In the genomic region with DNA sequence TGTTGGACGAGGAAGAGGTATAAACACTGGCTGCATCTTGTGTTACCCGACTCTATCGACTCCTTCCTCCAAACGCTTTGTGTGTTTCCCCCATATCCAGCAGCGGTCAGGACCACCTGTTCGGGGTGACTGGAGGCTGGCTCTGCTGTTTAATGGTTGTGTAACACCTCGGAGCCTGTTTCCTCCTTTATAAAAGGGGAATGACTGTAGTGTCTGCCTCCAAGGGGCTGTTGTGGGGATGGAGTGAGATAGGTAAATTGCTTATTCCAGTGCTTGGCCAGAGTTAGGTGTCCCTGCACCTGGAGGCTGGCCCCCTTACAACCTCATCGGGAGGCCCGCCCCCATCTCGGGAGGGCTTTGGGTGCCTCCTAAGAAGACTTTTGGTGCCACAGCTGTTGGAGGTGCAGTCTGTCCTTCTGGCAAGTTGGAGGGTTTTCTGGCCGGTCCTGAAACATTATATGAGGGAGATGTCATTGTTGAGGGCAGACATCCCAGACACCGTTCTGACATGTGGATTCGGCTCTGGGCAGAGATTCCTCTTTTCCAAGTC, we compare ENCODE assay signal across 1 cellular context.
TF ChIP-seq lines count a peak whose summit lies in the region.

No MANE protein-coding gene starts in this region.

TF ChIP-seq in K562, 482 proteins besides CTCF, POLR2A, EP300 and RAD21:
- TF ChIP-seq CEBPB (tag; IDR thresholded peaks at IDR 0.05) (peak; percentile 47), TCFL5 (CRISPR knock-in tag; conservative IDR thresholded peaks at IDR 0.05) (no peak), L3MBTL2 (IDR thresholded peaks at IDR 0.05) (0 out of 2 replicates have a peak, but pooled peaks have one; percentile 0), SIN3A (IDR thresholded peaks at IDR 0.05; ENCODE audit: borderline replicate concordance in 2 of 2, control insufficient read depth in 1 of 2, low read depth in 2 of 2, low read length in 2 of 2) (peak in 1 of 2 experiments; percentile 51; a peak in 2 of 4 replicates), NR2C2 (CRISPR knock-in tag; IDR thresholded peaks at IDR 0.05) (no peak), NR2C2 (tag; IDR thresholded peaks at IDR 0.05) (no peak), SRSF3 (IDR thresholded peaks at IDR 0.05; ENCODE audit: insufficient read depth, low read length) (0 out of 2 replicates have a peak, but pooled peaks have one; percentile 16), FOXP1 (CRISPR knock-in tag; IDR thresholded peaks at IDR 0.05) (0 out of 2 replicates have a peak, but pooled peaks have one; percentile 3), MTA3 (IDR thresholded peaks at IDR 0.05; ENCODE audit: borderline replicate concordance) (0 out of 2 replicates have a peak, but pooled peaks have one; percentile 23), YY1 (IDR thresholded peaks at IDR 0.05; ENCODE audit: borderline replicate concordance in 1 of 3, control insufficient read depth in 1 of 3, extremely low read depth in 1 of 3, insufficient read depth in 3 of 3, insufficient read length in 1 of 3, insufficient replicate concordance in 2 of 3, low read depth in 1 of 3, low read length in 2 of 3) (no peak)
- TF ChIP-seq, protein P1, sequence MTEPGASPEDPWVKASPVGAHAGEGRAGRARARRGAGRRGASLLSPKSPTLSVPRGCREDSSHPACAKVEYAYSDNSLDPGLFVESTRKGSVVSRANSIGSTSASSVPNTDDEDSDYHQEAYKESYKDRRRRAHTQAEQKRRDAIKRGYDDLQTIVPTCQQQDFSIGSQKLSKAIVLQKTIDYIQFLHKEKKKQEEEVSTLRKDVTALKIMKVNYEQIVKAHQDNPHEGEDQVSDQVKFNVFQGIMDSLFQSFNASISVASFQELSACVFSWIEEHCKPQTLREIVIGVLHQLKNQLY (CRISPR knock-in tag; conservative IDR thresholded peaks at IDR 0.05) = no peak
- TF ChIP-seq, protein P2, sequence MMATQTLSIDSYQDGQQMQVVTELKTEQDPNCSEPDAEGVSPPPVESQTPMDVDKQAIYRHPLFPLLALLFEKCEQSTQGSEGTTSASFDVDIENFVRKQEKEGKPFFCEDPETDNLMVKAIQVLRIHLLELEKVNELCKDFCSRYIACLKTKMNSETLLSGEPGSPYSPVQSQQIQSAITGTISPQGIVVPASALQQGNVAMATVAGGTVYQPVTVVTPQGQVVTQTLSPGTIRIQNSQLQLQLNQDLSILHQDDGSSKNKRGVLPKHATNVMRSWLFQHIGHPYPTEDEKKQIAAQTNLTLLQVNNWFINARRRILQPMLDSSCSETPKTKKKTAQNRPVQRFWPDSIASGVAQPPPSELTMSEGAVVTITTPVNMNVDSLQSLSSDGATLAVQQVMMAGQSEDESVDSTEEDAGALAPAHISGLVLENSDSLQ (IDR thresholded peaks at IDR 0.05) = 0 out of 2 replicates have a peak, but pooled peaks have one; percentile 17
TF ChIP-seq in K562: peak in this region for 7.
